27 cellular contexts compared by ENCODE assay signal in genomic region chr4:37480509-37480908, GRCh38.
"Had no signal": no experiment of that assay in that cellular context is flagged by ENCODE, and none has a peak within 500 bp of the region (broad histone marks: within the 10 kb centered on the region; RNA-seq: fewer than 3 reads in every experiment).

No MANE protein-coding gene starts in this region.

- H3K9me3 ChIP-seq: breast epithelium, Peyer's patch, SJCRH30 had no signal

- H3K27ac ChIP-seq: breast epithelium, Peyer's patch, RWPE1, SJCRH30 had no signal

- H3K4me1 ChIP-seq: breast epithelium, SJCRH30 had no signal

- H3K27me3 ChIP-seq: breast epithelium, Peyer's patch, SJCRH30 had no signal

- H3K4me3 ChIP-seq: breast epithelium, Peyer's patch, SJCRH30 had no signal

- ATAC-seq: activated CD8-positive, alpha-beta memory T cell treated with anti-CD3 and anti-CD28 coated beads, Interleukin-2, amount 10 ng/mL, durations not matched to agents 7 days and 5 days; T-helper 17 cell had no signal

- H3K36me3 ChIP-seq: breast epithelium, Peyer's patch, SJCRH30 had no signal

- DNase-seq: activated B cell treated with CpG ODN at 0.5 μM for 24 hours; activated CD4-positive, alpha-beta T cell treated with anti-CD3 and anti-CD28 coated beads for 1 hour; activated CD4-positive, alpha-beta T cell treated with anti-CD3 and anti-CD28 coated beads, Interleukin-2, amount 10 ng/mL, durations not matched to agents 24 days and 14 days; activated CD4-positive, alpha-beta T cell treated with anti-CD3 and anti-CD28 coated beads, Interleukin-2, amount 50 U/mL, for 48 hours; activated CD8-positive, alpha-beta memory T cell treated with anti-CD3 and anti-CD28 coated beads, Interleukin-2, amount 10 ng/mL, durations not matched to agents 7 days and 5 days; activated effector memory CD4-positive, alpha-beta T cell treated with Interleukin-2 at 50 U/mL for 16 hours; activated naive CD4-positive, alpha-beta T cell; activated T-cell treated with anti-CD3 and anti-CD28 coated beads, Interleukin-2, amount 50 U/mL, for 24 hours; aorta; NCI-H1092; NCI-H1417; NCI-H1694; NCI-H2029; NCI-H2107; NCI-H2171 treated with DMSO at 0.1 percent for 48 hours; NCI-H226; NCI-H510A treated with DMSO at 0.1 percent for 48 hours; NCI-H69; NK-92 treated with Interleukin-12 subunit alpha and Interleukin-12 subunit beta, amount 100 ng/mL, for 24 hours; OCI-M1; Peyer's patch; Right ventricle myocardium superior; SJCRH30; T-helper 17 cell; T-helper 9 cell had no signal
